8 cellular contexts compared by ENCODE assay signal in the genomic region with DNA sequence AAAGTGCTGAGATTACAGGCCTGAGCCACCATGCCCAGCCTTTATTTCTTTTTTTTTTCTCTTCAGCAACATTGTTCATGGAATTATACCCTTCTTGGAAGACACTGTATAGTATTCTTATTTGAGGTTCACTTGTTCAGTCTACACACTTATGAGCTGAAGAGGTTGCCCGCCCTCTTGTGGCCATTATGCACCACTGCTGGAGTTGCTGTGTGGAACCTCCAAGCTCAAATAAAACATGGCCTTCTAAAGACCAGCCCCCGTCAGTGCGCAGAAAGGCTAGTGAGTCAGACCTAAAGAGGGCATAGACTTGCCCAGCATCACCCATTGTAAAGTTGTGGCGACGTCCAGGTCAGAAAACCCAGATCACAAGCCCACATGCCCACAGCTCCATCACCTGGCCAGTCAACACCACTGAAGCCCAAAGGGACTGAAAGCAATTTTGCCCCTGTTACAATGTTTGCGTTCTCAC. TPM values are rescaled to one million over a fixed set of nuclear protein-coding genes. Genes with fewer than 3 reads are reported as not detected.
DNase-seq lines count a peak whose midpoint lies in the region; ATAC-seq and TF ChIP-seq lines count a peak whose summit lies in the region.

No MANE protein-coding gene starts in this region.

- no peak overlapping the region for H3K4me3 Mint-ChIP-seq in activated T-cell treated with anti-CD3 and anti-CD28 coated beads, Interleukin-2, amount 50 U/mL, for 4 hours
- H3K4me3 Mint-ChIP-seq in neural progenitor cell = peak overlapping the region; percentile 18

- intact Hi-C loops in PC-9 (cut with micrococcal nuclease; ENCODE audit: unreplicated experiment) = loop anchor here (1.0 to 10.0 kb wide), 7 partner anchors 25 to 1209 kb away; a partner anchor contains a TSS

- H3K36me3 Mint-ChIP-seq in activated T-cell treated with anti-CD3 and anti-CD28 coated beads, Interleukin-2, amount 50 U/mL, for 4 hours (ENCODE audit: insufficient read depth) = no peaks in the 10 kb centered on the region
- no peaks in the 10 kb centered on the region for H3K36me3 Mint-ChIP-seq in neural progenitor cell

- H3K27ac ChIP-seq in PC-9 (no peak overlapping the region), neural progenitor cell (no peak overlapping the region), thoracic aorta (peak overlapping the region in 1 of 2 donors; percentile 18)

- no peaks in the 10 kb centered on the region for H3K9me3 Mint-ChIP-seq in activated T-cell treated with anti-CD3 and anti-CD28 coated beads, Interleukin-2, amount 50 U/mL, for 4 hours
- no peaks in the 10 kb centered on the region for H3K9me3 Mint-ChIP-seq in neural progenitor cell

- H2AFZ ChIP-seq in PC-9 (no peak overlapping the region), neural progenitor cell (replicated peaks) (peak overlapping the region; percentile 73)

- H3K79me2 ChIP-seq in PC-9 (ENCODE audit: low read depth) (no peaks in the 10 kb centered on the region), neural progenitor cell (ENCODE audit: low read depth) (no peaks in the 10 kb centered on the region)

- BruUV-seq in PC-9 (replicated peaks; lab: Mats Ljungman, UMichigan) = no TSS peak

- H3K9me2 ChIP-seq in PC-9 (ENCODE audit: insufficient read depth) = no peaks in the 10 kb centered on the region

- peak; percentile 68 for ATAC-seq in GM19372 (IDR thresholded peaks at IDR 0.05; ENCODE audit: low read depth, unreplicated experiment)
- peak; percentile 98 for ATAC-seq in activated T-cell treated with anti-CD3 and anti-CD28 coated beads, Interleukin-2, amount 50 U/mL, for 4 hours
- peak; percentile 83 for ATAC-seq in thoracic aorta (ENCODE audit: insufficient number of reproducible peaks, low FRiP score, low read depth)

- no peaks in the 10 kb centered on the region for H3K36me3 ChIP-seq in BE2C
- H3K36me3 ChIP-seq in PC-9 (ENCODE audit: low read depth) = no peaks in the 10 kb centered on the region
- no peaks in the 10 kb centered on the region for H3K36me3 ChIP-seq in neural progenitor cell
- H3K36me3 ChIP-seq in thoracic aorta = no peaks in the 10 kb centered on the region

- H3K27me3 Mint-ChIP-seq in activated T-cell treated with anti-CD3 and anti-CD28 coated beads, Interleukin-2, amount 50 U/mL, for 4 hours (ENCODE audit: low read depth) = peaks cover 2% of the 10 kb centered on the region
- peaks cover 9% of the 10 kb centered on the region for H3K27me3 Mint-ChIP-seq in neural progenitor cell (ENCODE audit: insufficient read depth, low read depth)

- H3K4me3 ChIP-seq in BE2C (ENCODE audit: low read depth, low read length) = no peak overlapping the region
- no peak overlapping the region for H3K4me3 ChIP-seq in PC-9
- no peak overlapping the region for H3K4me3 ChIP-seq in neural progenitor cell
- H3K4me3 ChIP-seq in thoracic aorta = no peak overlapping the region

- H3K4me2 ChIP-seq in PC-9 = peak overlapping the region; percentile 27; the same call in 1 of the 2 replicates
- H3K4me2 ChIP-seq in neural progenitor cell = no peak overlapping the region

- peak; percentile 46 for DNase-seq in BE2C
- DNase-seq in KG1 (lab: John Stamatoyannopoulos, UW) = peak; percentile 33
- peak; percentile 81 to 87 for DNase-seq in PC-9
- DNase-seq in activated T-cell treated with anti-CD3 and anti-CD28 coated beads, Interleukin-2, amount 50 U/mL, for 4 hours = peak; percentile 45
- DNase-seq in fibroblast of peridontal ligament (ENCODE audit: extremely low read depth) = peak; percentile 94
- peak; percentile 89 for DNase-seq in neural progenitor cell (ENCODE audit: low spot score)
- DNase-seq in thoracic aorta (ENCODE audit: low spot score) = no peak

- POLR2A ChIA-PET in PC-9 (lab: Charles Lee; ENCODE audit: unreplicated experiment) = interaction anchor here (0.6 to 1.3 kb wide), 9 partner anchors 13 to 1437 kb away, joined by 3 to 20 read pairs (median 4); no protein-coding TSS in a partner anchor

- no peak overlapping the region for H3K9ac ChIP-seq in neural progenitor cell

- H3K4me1 ChIP-seq in BE2C (no peaks in the 10 kb centered on the region), PC-9 (replicated peaks; ENCODE audit: insufficient read depth) (peaks cover 5% of the 10 kb centered on the region), neural progenitor cell (peaks cover 25% of the 10 kb centered on the region), thoracic aorta (ENCODE audit: control insufficient read depth in 1 of 2, low read depth in 2 of 2) (peaks cover 3 to 10% of the 10 kb centered on the region in 2 donors)

- H3K9me3 ChIP-seq in BE2C (no peaks in the 10 kb centered on the region), PC-9 (ENCODE audit: insufficient read depth, low read depth) (no peaks in the 10 kb centered on the region), neural progenitor cell (ENCODE audit: low read depth) (no peaks in the 10 kb centered on the region), thoracic aorta (no peaks in the 10 kb centered on the region)

- peaks cover 6% of the 10 kb centered on the region; the same call in 1 of the 2 replicates for H3F3A ChIP-seq in PC-9 (ENCODE audit: insufficient read depth, low read depth)
- peaks cover 31% of the 10 kb centered on the region for H3F3A ChIP-seq in neural progenitor cell (ENCODE audit: low read depth)

- no peaks in the 10 kb centered on the region for H3K27me3 ChIP-seq in BE2C
- no peaks in the 10 kb centered on the region for H3K27me3 ChIP-seq in PC-9 (ENCODE audit: insufficient read depth, low read depth)
- H3K27me3 ChIP-seq in neural progenitor cell = no peaks in the 10 kb centered on the region
- H3K27me3 ChIP-seq in thoracic aorta (replicated peaks; ENCODE audit: insufficient read depth) = no peaks in the 10 kb centered on the region

- CTCF ChIA-PET in PC-9 (lab: Charles Lee) = interaction anchor here (0.6 to 1.9 kb wide), 19 partner anchors 9 to 339 kb away, joined by 3 to 58 read pairs (median 4); a partner anchor contains a TSS

- peak; percentile 82 for TF ChIP-seq CTCF in BE2C (IDR thresholded peaks at IDR 0.05; ENCODE audit: low read depth, low read length)
- TF ChIP-seq CTCF in PC-9 (conservative IDR thresholded peaks at IDR 0.05) = peak; percentile 97
- TF ChIP-seq CTCF in neural progenitor cell (IDR thresholded peaks at IDR 0.05) = peak; percentile 98
- peak; percentile 92 for TF ChIP-seq CTCF in thoracic aorta (IDR thresholded peaks at IDR 0.05)

- H3K27ac Mint-ChIP-seq in neural progenitor cell = peak overlapping the region; percentile 62

- peaks cover 2% of the 10 kb centered on the region for H3K4me1 Mint-ChIP-seq in activated T-cell treated with anti-CD3 and anti-CD28 coated beads, Interleukin-2, amount 50 U/mL, for 4 hours (ENCODE audit: low read depth)
- peaks cover 54% of the 10 kb centered on the region for H3K4me1 Mint-ChIP-seq in neural progenitor cell

- no peaks in the 10 kb centered on the region for H4K20me1 ChIP-seq in PC-9 (ENCODE audit: insufficient read depth)
- no peaks in the 10 kb centered on the region for H4K20me1 ChIP-seq in neural progenitor cell (ENCODE audit: low read depth)

RNA-seq across cellular contexts. Expression of a gene that starts 20.4 kb away (rescaled TPM):
- polyA plus RNA-seq in BE2C (2012; ENCODE audit: insufficient read depth, insufficient read length, low read depth) = 0.31 TPM
- 0.57 TPM in 1 of 2 replicates, not detected in the other for total RNA-seq in PC-9 (2021)
- total RNA-seq in activated T-cell treated with anti-CD3 and anti-CD28 coated beads, Interleukin-2, amount 50 U/mL, for 4 hours = not detected
- 4.0 and 6.2 TPM in 2 replicates for total RNA-seq in neural progenitor cell (ENCODE audit: low replicate concordance)
- total RNA-seq in thoracic aorta = 10 to 100 TPM; 22.9 to 27.5 TPM

RNA-seq across cellular contexts. Expression of a gene that starts 24.1 kb away (rescaled TPM):
- polyA plus RNA-seq in BE2C (2012; ENCODE audit: insufficient read depth, insufficient read length, low read depth) = 1.2 TPM
- total RNA-seq in PC-9 (2021) = 44.8 and 56.4 TPM in 2 replicates
- total RNA-seq in activated T-cell treated with anti-CD3 and anti-CD28 coated beads, Interleukin-2, amount 50 U/mL, for 4 hours = 10 to 100 TPM; 24.5 to 32.8 (median 28.6) TPM
- total RNA-seq in neural progenitor cell (ENCODE audit: low replicate concordance) = 22.2 and 38.2 TPM in 2 replicates
- total RNA-seq in thoracic aorta = 1 to 10 TPM in 1 of 2 donors, under 1 TPM in 1; 0.68 to 4.1 TPM

RNA-seq across cellular contexts. Expression of a gene that starts 25.3 kb away (rescaled TPM):
- polyA plus RNA-seq in BE2C (2012; ENCODE audit: insufficient read depth, insufficient read length, low read depth) = 27.4 TPM
- total RNA-seq in PC-9 (2021) (82.6 and 97.4 TPM in 2 replicates), neural progenitor cell (ENCODE audit: low replicate concordance) (55.7 and 73.4 TPM in 2 replicates), thoracic aorta (10 to 100 TPM; 53.8 to 66.9 TPM)
- 10 to 100 TPM; 60.5 to 73.5 (median 73.0) TPM for total RNA-seq in activated T-cell treated with anti-CD3 and anti-CD28 coated beads, Interleukin-2, amount 50 U/mL, for 4 hours

RNA-seq across cellular contexts. Expression of a gene that starts 47.2 kb away (rescaled TPM):
- not detected for polyA plus RNA-seq in BE2C (2012; ENCODE audit: insufficient read depth, insufficient read length, low read depth)
- total RNA-seq in PC-9 (2021) (not detected in 2 replicates), neural progenitor cell (ENCODE audit: low replicate concordance) (not detected in 2 replicates), thoracic aorta (not detected)
- not detected for total RNA-seq in activated T-cell treated with anti-CD3 and anti-CD28 coated beads, Interleukin-2, amount 50 U/mL, for 4 hours

RNA-seq across cellular contexts. Expression of a gene that starts 48.6 kb away (rescaled TPM):
- not detected for polyA plus RNA-seq in BE2C (2012; ENCODE audit: insufficient read depth, insufficient read length, low read depth)
- total RNA-seq in PC-9 (2021) (134 and 139 TPM in 2 replicates), neural progenitor cell (ENCODE audit: low replicate concordance) (not detected in 2 replicates), thoracic aorta (1 to 10 TPM; 3.1 to 7.0 TPM)
- under 1 TPM; 0.23 to 0.37 (median 0.24) TPM for total RNA-seq in activated T-cell treated with anti-CD3 and anti-CD28 coated beads, Interleukin-2, amount 50 U/mL, for 4 hours
